ENCODE assay signal across 2 cellular contexts in the genomic region with DNA sequence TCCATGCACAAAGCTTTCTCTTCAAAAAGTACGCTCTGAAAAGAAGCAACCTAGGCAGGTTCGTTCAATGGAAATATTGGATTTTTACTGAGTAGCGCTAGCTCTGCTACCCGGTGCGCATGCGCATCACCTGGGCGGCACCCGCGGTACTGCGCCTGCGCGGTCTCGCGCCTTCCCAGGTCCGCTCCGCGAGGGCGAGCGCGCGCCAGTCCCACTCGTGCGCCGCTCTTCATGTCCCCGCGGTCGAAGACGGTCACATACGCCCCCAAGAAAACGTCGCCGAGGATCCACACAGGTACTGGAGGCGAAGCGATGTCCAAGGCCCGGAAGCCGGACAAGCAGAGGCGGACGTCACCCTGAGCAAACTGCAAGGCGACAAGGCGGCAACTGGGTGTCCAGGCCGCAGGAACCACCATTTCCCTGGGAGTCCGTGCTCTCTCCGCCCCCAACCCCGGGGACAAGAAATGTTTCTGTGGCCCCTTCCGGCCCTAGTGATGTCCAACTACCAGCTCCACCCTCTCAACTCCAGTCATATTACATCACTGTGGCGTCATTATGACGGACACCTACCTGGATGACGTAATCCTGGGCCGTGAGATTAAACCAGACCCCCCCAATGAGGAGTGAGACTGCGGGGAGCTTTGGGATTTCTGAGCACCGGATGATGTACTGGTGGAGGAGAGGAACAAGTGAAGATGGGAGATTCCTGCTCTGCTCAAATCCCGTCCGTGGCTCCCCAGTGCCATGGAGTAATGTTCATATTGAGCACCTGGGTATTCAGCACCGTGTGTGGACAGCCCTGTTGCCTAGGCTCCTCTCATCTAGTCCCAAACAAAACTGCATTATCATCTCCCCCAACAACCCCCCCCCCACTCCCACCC.
TF ChIP-seq lines count a peak whose summit lies in the region.

No MANE protein-coding gene starts in this region.

TF ChIP-seq in HEK293, 187 proteins besides CTCF, POLR2A, EP300 and RAD21 (continues in another document):
- TF ChIP-seq ZNF596 (tag by site-specific recombination; IDR thresholded peaks at IDR 0.05) (no peak), ZNF292 (tag by site-specific recombination; IDR thresholded peaks at IDR 0.05; ENCODE audit: borderline replicate concordance, low read depth) (no peak), FEZF1 (tag by site-specific recombination; IDR thresholded peaks at IDR 0.05) (no peak), KLF7 (tag by site-specific recombination; IDR thresholded peaks at IDR 0.05; ENCODE audit: borderline replicate concordance) (no peak), ZNF561 (tag by site-specific recombination; IDR thresholded peaks at IDR 0.05; ENCODE audit: borderline replicate concordance) (no peak; the same call in 1 of the 2 replicates), ZNF529 (tag by site-specific recombination; IDR thresholded peaks at IDR 0.05; ENCODE audit: insufficient replicate concordance) (no peak), ZNF544 (tag by site-specific recombination; IDR thresholded peaks at IDR 0.05) (no peak), ZNF585B (tag by site-specific recombination; IDR thresholded peaks at IDR 0.05) (no peak), ZNF670 (tag by site-specific recombination; IDR thresholded peaks at IDR 0.05; ENCODE audit: low read depth) (no peak), ZBTB21 (tag by site-specific recombination; IDR thresholded peaks at IDR 0.05) (peak; percentile 90), ZNF48 (tag by site-specific recombination; IDR thresholded peaks at IDR 0.05) (no peak)
- TF ChIP-seq, protein P1, sequence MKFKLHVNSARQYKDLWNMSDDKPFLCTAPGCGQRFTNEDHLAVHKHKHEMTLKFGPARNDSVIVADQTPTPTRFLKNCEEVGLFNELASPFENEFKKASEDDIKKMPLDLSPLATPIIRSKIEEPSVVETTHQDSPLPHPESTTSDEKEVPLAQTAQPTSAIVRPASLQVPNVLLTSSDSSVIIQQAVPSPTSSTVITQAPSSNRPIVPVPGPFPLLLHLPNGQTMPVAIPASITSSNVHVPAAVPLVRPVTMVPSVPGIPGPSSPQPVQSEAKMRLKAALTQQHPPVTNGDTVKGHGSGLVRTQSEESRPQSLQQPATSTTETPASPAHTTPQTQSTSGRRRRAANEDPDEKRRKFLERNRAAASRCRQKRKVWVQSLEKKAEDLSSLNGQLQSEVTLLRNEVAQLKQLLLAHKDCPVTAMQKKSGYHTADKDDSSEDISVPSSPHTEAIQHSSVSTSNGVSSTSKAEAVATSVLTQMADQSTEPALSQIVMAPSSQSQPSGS (tag by site-specific recombination; IDR thresholded peaks at IDR 0.05; ENCODE audit: low read depth) = peak; percentile 87
- TF ChIP-seq, protein P2, sequence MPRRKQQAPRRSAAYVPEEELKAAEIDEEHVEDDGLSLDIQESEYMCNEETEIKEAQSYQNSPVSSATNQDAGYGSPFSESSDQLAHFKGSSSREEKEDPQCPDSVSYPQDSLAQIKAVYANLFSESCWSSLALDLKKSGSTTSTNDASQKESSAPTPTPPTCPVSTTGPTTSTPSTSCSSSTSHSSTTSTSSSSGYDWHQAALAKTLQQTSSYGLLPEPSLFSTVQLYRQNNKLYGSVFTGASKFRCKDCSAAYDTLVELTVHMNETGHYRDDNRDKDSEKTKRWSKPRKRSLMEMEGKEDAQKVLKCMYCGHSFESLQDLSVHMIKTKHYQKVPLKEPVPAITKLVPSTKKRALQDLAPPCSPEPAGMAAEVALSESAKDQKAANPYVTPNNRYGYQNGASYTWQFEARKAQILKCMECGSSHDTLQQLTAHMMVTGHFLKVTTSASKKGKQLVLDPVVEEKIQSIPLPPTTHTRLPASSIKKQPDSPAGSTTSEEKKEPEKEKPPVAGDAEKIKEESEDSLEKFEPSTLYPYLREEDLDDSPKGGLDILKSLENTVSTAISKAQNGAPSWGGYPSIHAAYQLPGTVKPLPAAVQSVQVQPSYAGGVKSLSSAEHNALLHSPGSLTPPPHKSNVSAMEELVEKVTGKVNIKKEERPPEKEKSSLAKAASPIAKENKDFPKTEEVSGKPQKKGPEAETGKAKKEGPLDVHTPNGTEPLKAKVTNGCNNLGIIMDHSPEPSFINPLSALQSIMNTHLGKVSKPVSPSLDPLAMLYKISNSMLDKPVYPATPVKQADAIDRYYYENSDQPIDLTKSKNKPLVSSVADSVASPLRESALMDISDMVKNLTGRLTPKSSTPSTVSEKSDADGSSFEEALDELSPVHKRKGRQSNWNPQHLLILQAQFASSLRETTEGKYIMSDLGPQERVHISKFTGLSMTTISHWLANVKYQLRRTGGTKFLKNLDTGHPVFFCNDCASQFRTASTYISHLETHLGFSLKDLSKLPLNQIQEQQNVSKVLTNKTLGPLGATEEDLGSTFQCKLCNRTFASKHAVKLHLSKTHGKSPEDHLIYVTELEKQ (tag by site-specific recombination; IDR thresholded peaks at IDR 0.05; ENCODE audit: borderline replicate concordance) = no peak
- TF ChIP-seq, protein P3, sequence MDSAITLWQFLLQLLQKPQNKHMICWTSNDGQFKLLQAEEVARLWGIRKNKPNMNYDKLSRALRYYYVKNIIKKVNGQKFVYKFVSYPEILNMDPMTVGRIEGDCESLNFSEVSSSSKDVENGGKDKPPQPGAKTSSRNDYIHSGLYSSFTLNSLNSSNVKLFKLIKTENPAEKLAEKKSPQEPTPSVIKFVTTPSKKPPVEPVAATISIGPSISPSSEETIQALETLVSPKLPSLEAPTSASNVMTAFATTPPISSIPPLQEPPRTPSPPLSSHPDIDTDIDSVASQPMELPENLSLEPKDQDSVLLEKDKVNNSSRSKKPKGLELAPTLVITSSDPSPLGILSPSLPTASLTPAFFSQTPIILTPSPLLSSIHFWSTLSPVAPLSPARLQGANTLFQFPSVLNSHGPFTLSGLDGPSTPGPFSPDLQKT (IDR thresholded peaks at IDR 0.05; ENCODE audit: borderline replicate concordance, low read depth, low read length) = no peak
- TF ChIP-seq, protein P4, sequence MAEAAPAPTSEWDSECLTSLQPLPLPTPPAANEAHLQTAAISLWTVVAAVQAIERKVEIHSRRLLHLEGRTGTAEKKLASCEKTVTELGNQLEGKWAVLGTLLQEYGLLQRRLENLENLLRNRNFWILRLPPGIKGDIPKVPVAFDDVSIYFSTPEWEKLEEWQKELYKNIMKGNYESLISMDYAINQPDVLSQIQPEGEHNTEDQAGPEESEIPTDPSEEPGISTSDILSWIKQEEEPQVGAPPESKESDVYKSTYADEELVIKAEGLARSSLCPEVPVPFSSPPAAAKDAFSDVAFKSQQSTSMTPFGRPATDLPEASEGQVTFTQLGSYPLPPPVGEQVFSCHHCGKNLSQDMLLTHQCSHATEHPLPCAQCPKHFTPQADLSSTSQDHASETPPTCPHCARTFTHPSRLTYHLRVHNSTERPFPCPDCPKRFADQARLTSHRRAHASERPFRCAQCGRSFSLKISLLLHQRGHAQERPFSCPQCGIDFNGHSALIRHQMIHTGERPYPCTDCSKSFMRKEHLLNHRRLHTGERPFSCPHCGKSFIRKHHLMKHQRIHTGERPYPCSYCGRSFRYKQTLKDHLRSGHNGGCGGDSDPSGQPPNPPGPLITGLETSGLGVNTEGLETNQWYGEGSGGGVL (tag by site-specific recombination; IDR thresholded peaks at IDR 0.05) = no peak
- TF ChIP-seq, protein P5, sequence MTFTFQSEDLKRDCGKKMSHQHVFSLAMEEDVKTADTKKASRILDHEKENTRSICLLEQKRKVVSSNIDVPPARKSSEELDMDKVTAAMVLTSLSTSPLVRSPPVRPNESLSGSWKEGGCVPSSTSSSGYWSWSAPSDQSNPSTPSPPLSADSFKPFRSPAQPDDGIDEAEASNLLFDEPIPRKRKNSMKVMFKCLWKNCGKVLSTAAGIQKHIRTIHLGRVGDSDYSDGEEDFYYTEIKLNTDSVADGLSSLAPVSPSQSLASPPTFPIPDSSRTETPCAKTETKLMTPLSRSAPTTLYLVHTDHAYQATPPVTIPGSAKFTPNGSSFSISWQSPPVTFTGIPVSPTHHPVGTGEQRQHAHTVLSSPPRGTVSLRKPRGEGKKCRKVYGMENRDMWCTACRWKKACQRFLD (tag by site-specific recombination; IDR thresholded peaks at IDR 0.05) = no peak

TF ChIP-seq in H1, 55 proteins besides CTCF, POLR2A, EP300 and RAD21 (continues in another document):
- TF ChIP-seq CHD2 (IDR thresholded peaks at IDR 0.05; ENCODE audit: low read length) (no peak), SIN3A (conservative IDR thresholded peaks at IDR 0.05 in 1 of 2, IDR thresholded peaks at IDR 0.05 in 1 of 2; ENCODE audit: low read depth in 1 of 2, low read length in 2 of 2) (0 out of 4 replicates have a peak, but pooled peaks have one; percentile 20 to 34), TCF12 (IDR thresholded peaks at IDR 0.05; ENCODE audit: low read depth, low read length) (no peak), BACH1 (IDR thresholded peaks at IDR 0.05; ENCODE audit: low read length) (no peak), TAF7 (optimal IDR thresholded peaks at IDR 0.05; ENCODE audit: borderline replicate concordance, low read depth, low read length) (no peak), NANOG (IDR thresholded peaks at IDR 0.05; ENCODE audit: insufficient read depth, low read depth, low read length, poor library complexity, severe bottlenecking) (no peak), POU5F1 (IDR thresholded peaks at IDR 0.05; ENCODE audit: low read depth, low read length) (no peak), RXRA (IDR thresholded peaks at IDR 0.05; ENCODE audit: insufficient read depth, low read depth, low read length) (no peak), CHD1 (IDR thresholded peaks at IDR 0.05; ENCODE audit: low read depth, low read length) (no peak), CEBPB (IDR thresholded peaks at IDR 0.05; ENCODE audit: low read depth, low read length) (peak; percentile 89), SAP30 (IDR thresholded peaks at IDR 0.05; ENCODE audit: insufficient read depth, insufficient replicate concordance, low read length) (no peak), CBX8 (IDR thresholded peaks at IDR 0.05; ENCODE audit: borderline replicate concordance, low read depth, low read length) (no peak), SRF (IDR thresholded peaks at IDR 0.05; ENCODE audit: low read depth, low read length) (no peak), SUZ12 (IDR thresholded peaks at IDR 0.05; ENCODE audit: low read length) (no peak), KDM1A (IDR thresholded peaks at IDR 0.05; ENCODE audit: borderline replicate concordance, low read length) (0 out of 2 replicates have a peak, but pooled peaks have one; percentile 39), EGR1 (IDR thresholded peaks at IDR 0.05; ENCODE audit: borderline replicate concordance, low read depth, low read length) (no peak), GABPA (IDR thresholded peaks at IDR 0.05; ENCODE audit: borderline replicate concordance, insufficient read depth, low read length) (no peak), CREB1 (IDR thresholded peaks at IDR 0.05) (peak; percentile 95), SP1 (IDR thresholded peaks at IDR 0.05; ENCODE audit: low read depth, low read length) (no peak), SIRT6 (IDR thresholded peaks at IDR 0.05; ENCODE audit: low read length) (no peak), PHF8 (conservative IDR thresholded peaks at IDR 0.05; ENCODE audit: low read depth, low read length) (peak; percentile 78), NRF1 (IDR thresholded peaks at IDR 0.05; ENCODE audit: low read depth, low read length) (peak; percentile 97), JUN (IDR thresholded peaks at IDR 0.05; ENCODE audit: low read depth, low read length) (no peak), CTBP2 (IDR thresholded peaks at IDR 0.05; ENCODE audit: borderline replicate concordance, insufficient read depth, insufficient read length, low read length) (no peak), ASH2L (IDR thresholded peaks at IDR 0.05; ENCODE audit: low read length) (no peak), TAF1 (IDR thresholded peaks at IDR 0.05; ENCODE audit: low read depth, low read length) (0 out of 2 replicates have a peak, but pooled peaks have one; percentile 40), JUND (IDR thresholded peaks at IDR 0.05; ENCODE audit: low read length) (peak; percentile 68), RNF2 (IDR thresholded peaks at IDR 0.05; ENCODE audit: borderline replicate concordance, low read depth, low read length, missing control alignments, poor library complexity, severe bottlenecking) (no peak), EZH2 (IDR thresholded peaks at IDR 0.05; ENCODE audit: low read depth, low read length, severe bottlenecking) (no peak), POLR2AphosphoS5 (IDR thresholded peaks at IDR 0.05; ENCODE audit: low read depth, low read length) (peak; percentile 39), FOSL1 (IDR thresholded peaks at IDR 0.05; ENCODE audit: insufficient read depth, low read depth, low read length) (no peak), SP4 (IDR thresholded peaks at IDR 0.05; ENCODE audit: low read length) (no peak; the same call in 1 of the 2 replicates), HDAC2 (IDR thresholded peaks at IDR 0.05; ENCODE audit: borderline replicate concordance in 1 of 2, low read depth in 2 of 2, low read length in 2 of 2) (no peak), RFX5 (IDR thresholded peaks at IDR 0.05; ENCODE audit: borderline replicate concordance, low read depth, low read length) (no peak), BCL11A (IDR thresholded peaks at IDR 0.05; ENCODE audit: low read depth in 2 of 2, low read length in 2 of 2) (no peak), GTF2F1 (IDR thresholded peaks at IDR 0.05; ENCODE audit: borderline replicate concordance, low read depth, low read length) (no peak), TBP (IDR thresholded peaks at IDR 0.05; ENCODE audit: low read depth, low read length) (peak; percentile 9; the same call in 1 of the 2 replicates)
- TF ChIP-seq, protein P6, sequence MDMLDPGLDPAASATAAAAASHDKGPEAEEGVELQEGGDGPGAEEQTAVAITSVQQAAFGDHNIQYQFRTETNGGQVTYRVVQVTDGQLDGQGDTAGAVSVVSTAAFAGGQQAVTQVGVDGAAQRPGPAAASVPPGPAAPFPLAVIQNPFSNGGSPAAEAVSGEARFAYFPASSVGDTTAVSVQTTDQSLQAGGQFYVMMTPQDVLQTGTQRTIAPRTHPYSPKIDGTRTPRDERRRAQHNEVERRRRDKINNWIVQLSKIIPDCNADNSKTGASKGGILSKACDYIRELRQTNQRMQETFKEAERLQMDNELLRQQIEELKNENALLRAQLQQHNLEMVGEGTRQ (IDR thresholded peaks at IDR 0.05; ENCODE audit: low read length) = 0 out of 2 replicates have a peak, but pooled peaks have one; percentile 9
- TF ChIP-seq, protein P1 (IDR thresholded peaks at IDR 0.05; ENCODE audit: low read length) = peak; percentile 67; the same call in 1 of the 2 replicates
- TF ChIP-seq, protein P7, sequence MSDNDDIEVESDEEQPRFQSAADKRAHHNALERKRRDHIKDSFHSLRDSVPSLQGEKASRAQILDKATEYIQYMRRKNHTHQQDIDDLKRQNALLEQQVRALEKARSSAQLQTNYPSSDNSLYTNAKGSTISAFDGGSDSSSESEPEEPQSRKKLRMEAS (IDR thresholded peaks at IDR 0.05) = peak; percentile 76
- TF ChIP-seq, protein P8, sequence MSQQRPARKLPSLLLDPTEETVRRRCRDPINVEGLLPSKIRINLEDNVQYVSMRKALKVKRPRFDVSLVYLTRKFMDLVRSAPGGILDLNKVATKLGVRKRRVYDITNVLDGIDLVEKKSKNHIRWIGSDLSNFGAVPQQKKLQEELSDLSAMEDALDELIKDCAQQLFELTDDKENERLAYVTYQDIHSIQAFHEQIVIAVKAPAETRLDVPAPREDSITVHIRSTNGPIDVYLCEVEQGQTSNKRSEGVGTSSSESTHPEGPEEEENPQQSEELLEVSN (IDR thresholded peaks at IDR 0.05) = peak; percentile 92
